Comparison of ENCODE assay signal across 18 cellular contexts in genomic region chr11:133362921-133363320, GRCh38.
A peak's percentile ranks its signal among the peaks of the same experiment; 100 is the strongest.
DNase-seq lines count a peak whose midpoint lies in the region; ATAC-seq and TF ChIP-seq lines count a peak whose summit lies in the region.
"Had no signal": no experiment of that assay in that cellular context is flagged by ENCODE, and none has a peak within 500 bp of the region (broad histone marks: within the 10 kb centered on the region; RNA-seq: fewer than 3 reads in every experiment).

No MANE protein-coding gene starts in this region.

- ATAC-seq in upper lobe of left lung (ENCODE audit: low FRiP score in 2 of 2) (no peak), natural killer cell (no peak)
- ATAC-seq: A549; CD8-positive, alpha-beta T cell; GM12878 had no signal

- peak overlapping the region; percentile 22 for H3K27ac Mint-ChIP-seq in neural crest cell (ENCODE audit: unreplicated experiment)
- no peak overlapping the region for H3K27ac Mint-ChIP-seq in natural killer cell
- H3K27ac Mint-ChIP-seq: B cell; CD4-positive, alpha-beta T cell; CD8-positive, alpha-beta T cell had no signal

- H3K4me3 ChIP-seq in esophagus muscularis mucosa (no peak overlapping the region), upper lobe of left lung (no peak overlapping the region)
- H3K4me3 ChIP-seq: A549; BLaER1 treated with 17β-estradiol and CSF1 and Interleukin-3, amounts not matched to agents 10 nM and 100 nM; GM12878 had no signal

- TF ChIP-seq POLR2A in esophagus muscularis mucosa (IDR thresholded peaks at IDR 0.05; ENCODE audit: low read depth) (no peak), upper lobe of left lung (IDR thresholded peaks at IDR 0.05) (no peak)

- WGBS in esophagus muscularis mucosa = 91% methylated on average over 12 of the region's 15 CpGs
- WGBS in upper lobe of left lung, 2 donors = 89 to 94% methylated on average over 15 of the region's 15 CpGs

- H3K4me1 Mint-ChIP-seq in neural crest cell (peaks cover 26% of the 10 kb centered on the region), natural killer cell (no peaks in the 10 kb centered on the region)
- H3K4me1 Mint-ChIP-seq: B cell had no signal

- H3K27me3 Mint-ChIP-seq in neural crest cell (ENCODE audit: low read depth) = no peaks in the 10 kb centered on the region
- H3K27me3 Mint-ChIP-seq in natural killer cell (ENCODE audit: low read depth in 2 of 2) = no peaks in the 10 kb centered on the region
- H3K27me3 Mint-ChIP-seq: B cell; CD4-positive, alpha-beta T cell had no signal

- H3K27me3 ChIP-seq in esophagus muscularis mucosa (peaks cover 0 to 29% (median 0%) of the 10 kb centered on the region in 4 donors), upper lobe of left lung (no peaks in the 10 kb centered on the region)
- H3K27me3 ChIP-seq: BLaER1 treated with 17β-estradiol and CSF1 and Interleukin-3, amounts not matched to agents 10 nM and 100 nM had no signal

- H3K27ac ChIP-seq in esophagus muscularis mucosa (replicated peaks in 1 of 4) (no peak overlapping the region), upper lobe of left lung (no peak overlapping the region)
- H3K27ac ChIP-seq: 22Rv1; A549; BLaER1 treated with 17β-estradiol and CSF1 and Interleukin-3, amounts not matched to agents 10 nM and 100 nM; C4-2B had no signal

- H3K9me3 ChIP-seq in esophagus muscularis mucosa (no peaks in the 10 kb centered on the region), upper lobe of left lung (no peaks in the 10 kb centered on the region)
- H3K9me3 ChIP-seq: A549, Caco-2 had no signal

- peak; percentile 25 for DNase-seq in ELF-1 (ENCODE audit: low read depth, low spot score)
- peak; percentile 90 for DNase-seq in esophagus muscularis mucosa (ENCODE audit: extremely low spot score)
- no peak for DNase-seq in neural crest cell (ENCODE audit: low read depth, low spot score)
- no peak for DNase-seq in upper lobe of left lung
- no peak for DNase-seq in natural killer cell
- DNase-seq: AML-193; Caco-2; Calu3; CD4-positive, alpha-beta T cell; CD8-positive, alpha-beta T cell; DMS79 treated with DMSO at 0.1 percent for 48 hours; GDM1 had no signal

- H3K36me3 Mint-ChIP-seq in neural crest cell (ENCODE audit: low read depth) (no peaks in the 10 kb centered on the region), natural killer cell (no peaks in the 10 kb centered on the region)
- H3K36me3 Mint-ChIP-seq: CD8-positive, alpha-beta T cell had no signal

- H3K9me3 Mint-ChIP-seq in neural crest cell = peaks cover 4% of the 10 kb centered on the region
- peaks cover 2 to 8% of the 10 kb centered on the region in 2 donors for H3K9me3 Mint-ChIP-seq in natural killer cell
- H3K9me3 Mint-ChIP-seq: CD4-positive, alpha-beta T cell had no signal

- TF ChIP-seq CTCF in esophagus muscularis mucosa (IDR thresholded peaks at IDR 0.05) = no peak
- TF ChIP-seq CTCF in neural crest cell (conservative IDR thresholded peaks at IDR 0.05) = no peak
- TF ChIP-seq CTCF in upper lobe of left lung (IDR thresholded peaks at IDR 0.05) = no peak
- TF ChIP-seq CTCF in natural killer cell (IDR thresholded peaks at IDR 0.05) = no peak

- no peaks in the 10 kb centered on the region for H3K4me1 ChIP-seq in esophagus muscularis mucosa
- H3K4me1 ChIP-seq in upper lobe of left lung = no peaks in the 10 kb centered on the region
- H3K4me1 ChIP-seq: A549, Caco-2 had no signal

- TF ChIP-seq EP300 in esophagus muscularis mucosa (IDR thresholded peaks at IDR 0.05) (no peak), upper lobe of left lung (IDR thresholded peaks at IDR 0.05) (no peak)

- H3K36me3 ChIP-seq in esophagus muscularis mucosa (no peaks in the 10 kb centered on the region), upper lobe of left lung (no peaks in the 10 kb centered on the region)
- H3K36me3 ChIP-seq: BLaER1 treated with 17β-estradiol and CSF1 and Interleukin-3, amounts not matched to agents 10 nM and 100 nM had no signal

- intact Hi-C loops in esophagus muscularis mucosa (cut with DNase I) = no loop called here
- intact Hi-C loops in natural killer cell (cut with micrococcal nuclease) = no loop called here

- H3K4me3 Mint-ChIP-seq in neural crest cell = no peak overlapping the region
- H3K4me3 Mint-ChIP-seq in natural killer cell = no peak overlapping the region
- H3K4me3 Mint-ChIP-seq: B cell; CD4-positive, alpha-beta T cell; CD8-positive, alpha-beta T cell had no signal

Comparison
In these comparisons a context has a peak if more than half of its experiments do, and no peak if none do; other contexts are left out.
1. DNase-seq: peak in ELF-1 (single experiment) and esophagus muscularis mucosa (single experiment); none in neural crest cell (single experiment), upper lobe of left lung (0 of 2) and natural killer cell (single experiment).